19 cellular contexts compared by ENCODE assay signal in genomic region chr3:15942462-15942861, GRCh38.
DNase-seq lines count a peak whose midpoint lies in the region; ATAC-seq and TF ChIP-seq lines count a peak whose summit lies in the region.
"Had no signal": no experiment of that assay in that cellular context is flagged by ENCODE, and none has a peak within 500 bp of the region (broad histone marks: within the 10 kb centered on the region; RNA-seq: fewer than 3 reads in every experiment).

No MANE protein-coding gene starts in this region.

- peak; percentile 23 for ATAC-seq in left ventricle myocardium superior
- peak; percentile 54 for ATAC-seq in left lobe of liver
- ATAC-seq: CD8-positive, alpha-beta T cell; GM12878 had no signal

- no peaks in the 10 kb centered on the region for H3K36me3 ChIP-seq in left ventricle myocardium inferior
- no peaks in the 10 kb centered on the region for H3K36me3 ChIP-seq in osteoblast (ENCODE audit: insufficient read depth, low read length)
- H3K36me3 ChIP-seq: BLaER1 had no signal

- no peak overlapping the region for H2AFZ ChIP-seq in osteoblast (ENCODE audit: low read length)
- H2AFZ ChIP-seq: GM23248 had no signal

- intact Hi-C loops in left ventricle myocardium superior (cut with micrococcal nuclease) (no loop called here), left ventricle myocardium inferior (cut with micrococcal nuclease) (no loop called here)

- H3K79me2 ChIP-seq in osteoblast (ENCODE audit: insufficient read depth, low read length): no peaks in the 10 kb centered on the region

- H3K4me3 ChIP-seq in left ventricle myocardium inferior (no peak overlapping the region), osteoblast (ENCODE audit: insufficient read depth, low read length) (no peak overlapping the region)
- H3K4me3 ChIP-seq: BLaER1, GM12878, GM23248 had no signal

- H3K4me1 ChIP-seq in left ventricle myocardium inferior: peaks cover 5% of the 10 kb centered on the region
- H3K4me1 ChIP-seq in osteoblast (ENCODE audit: insufficient read depth, low read length): peaks cover 7% of the 10 kb centered on the region
- H3K4me1 ChIP-seq: BLaER1, Caco-2 had no signal

- DNase-seq in left ventricle myocardium superior (no peak), left ventricle myocardium inferior (no peak), left lobe of liver (ENCODE audit: low spot score) (no peak), osteoblast (ENCODE audit: insufficient read length, low spot score, missing footprints) (no peak), AML-193 (lab: John Stamatoyannopoulos, UW) (no peak), NCI-H1092 (lab: John Stamatoyannopoulos, UW) (no peak)
- DNase-seq: Caco-2; CD4-positive, CD25-positive, alpha-beta regulatory T cell; CD8-positive, alpha-beta T cell; DMS53; DND-41; EL; GDM1; H7; HCEC 1CT had no signal

- H3K27ac ChIP-seq in left ventricle myocardium inferior (replicated peaks) (no peak overlapping the region), osteoblast (ENCODE audit: low read depth, low read length) (no peak overlapping the region)
- H3K27ac ChIP-seq: BLaER1, C4-2B, GM23248 had no signal

- H3K27me3 ChIP-seq in left ventricle myocardium inferior (ENCODE audit: low read depth): no peaks in the 10 kb centered on the region
- H3K27me3 ChIP-seq in osteoblast (ENCODE audit: insufficient read depth, low read length): no peaks in the 10 kb centered on the region
- H3K27me3 ChIP-seq: BLaER1 had no signal

- peaks cover 8% of the 10 kb centered on the region for H3K9me3 ChIP-seq in left ventricle myocardium inferior (replicated peaks)
- H3K9me3 ChIP-seq in osteoblast (ENCODE audit: low read depth, low read length): no peaks in the 10 kb centered on the region
- H3K9me3 ChIP-seq: Caco-2 had no signal

- H4K20me1 ChIP-seq in osteoblast (ENCODE audit: insufficient read depth, low read length): no peaks in the 10 kb centered on the region
- H4K20me1 ChIP-seq: BLaER1 had no signal

- peak overlapping the region; percentile 15 for H3K4me2 ChIP-seq in osteoblast (ENCODE audit: insufficient read depth, low read length)
- H3K4me2 ChIP-seq: BLaER1 had no signal

- TF ChIP-seq CTCF in left ventricle myocardium inferior (IDR thresholded peaks at IDR 0.05; ENCODE audit: borderline replicate concordance) (no peak), osteoblast (IDR thresholded peaks at IDR 0.05; ENCODE audit: extremely low read depth, low read depth, low read length) (no peak)
